Comparison of ENCODE assay signal across 15 cellular contexts in genomic region chr15:91199511-91199910, GRCh38.
A peak's percentile ranks its signal among the peaks of the same experiment; 100 is the strongest.
DNase-seq lines count a peak whose midpoint lies in the region; ATAC-seq and TF ChIP-seq lines count a peak whose summit lies in the region.
"Had no signal": no experiment of that assay in that cellular context is flagged by ENCODE, and none has a peak within 500 bp of the region (broad histone marks: within the 10 kb centered on the region; RNA-seq: fewer than 3 reads in every experiment).

No MANE protein-coding gene starts in this region.

- TF ChIP-seq CTCF in nephron progenitor cell (IDR thresholded peaks at IDR 0.05) = no peak
- no peak for TF ChIP-seq CTCF in lower leg skin (IDR thresholded peaks at IDR 0.05)

- peak; percentile 94 for DNase-seq in G401 (ENCODE audit: low spot score)
- peak; percentile 76 for DNase-seq in NCI-H1092 treated with DMSO at 0.1 percent for 48 hours (lab: John Stamatoyannopoulos, UW)
- DNase-seq in SHP77 (lab: John Stamatoyannopoulos, UW) = peak; percentile 62 to 65
- no peak for DNase-seq in nephron progenitor cell
- no peak for DNase-seq in lower leg skin (ENCODE audit: low spot score in 2 of 2)
- DNase-seq: AML-193; CD8-positive, alpha-beta memory T cell; DMS53; H7 had no signal

- no peak overlapping the region for H3K4me3 ChIP-seq in lower leg skin (ENCODE audit: low read depth, poor library complexity, severe bottlenecking)
- H3K4me3 ChIP-seq: BLaER1, GM23338 had no signal

- H3K9me3 Mint-ChIP-seq in nephron progenitor cell = no peaks in the 10 kb centered on the region
- H3K9me3 Mint-ChIP-seq: GM23338 had no signal

- in situ Hi-C loops in G401 (cut with HindIII; ENCODE audit: low sequenced_read_pairs) = no loop called here

- 82 to 93% methylated on average over 7 of the region's 7 CpGs for WGBS in lower leg skin, 2 donors

- H3K4me3 Mint-ChIP-seq in nephron progenitor cell = no peak overlapping the region
- H3K4me3 Mint-ChIP-seq: CD8-positive, alpha-beta memory T cell; GM23338 had no signal

- ATAC-seq in GM21526 (IDR thresholded peaks at IDR 0.05; ENCODE audit: low FRiP score, unreplicated experiment) (no peak), GM19351 (IDR thresholded peaks at IDR 0.05; ENCODE audit: unreplicated experiment) (no peak), GM19455 (IDR thresholded peaks at IDR 0.05; ENCODE audit: unreplicated experiment) (no peak)
- ATAC-seq: GM23338 had no signal

- H3K27ac Mint-ChIP-seq in nephron progenitor cell = peak overlapping the region; percentile 66
- H3K27ac Mint-ChIP-seq: CD8-positive, alpha-beta memory T cell; GM23338; IgD-negative memory B cell had no signal

- intact Hi-C loops in lower leg skin (cut with DNase I; ENCODE audit: low total_unique reads) = no loop called here

- TF ChIP-seq POLR2A in lower leg skin (IDR thresholded peaks at IDR 0.05) = no peak

- peaks cover 8% of the 10 kb centered on the region for H3K4me1 Mint-ChIP-seq in nephron progenitor cell
- H3K4me1 Mint-ChIP-seq: CD8-positive, alpha-beta memory T cell; IgD-negative memory B cell had no signal

- H3K27me3 Mint-ChIP-seq in nephron progenitor cell (ENCODE audit: low read depth, poor library complexity) = peaks cover 12% of the 10 kb centered on the region

- H3K36me3 Mint-ChIP-seq in nephron progenitor cell (ENCODE audit: low read depth) = no peaks in the 10 kb centered on the region
- H3K36me3 Mint-ChIP-seq: CD8-positive, alpha-beta memory T cell; IgD-negative memory B cell had no signal

Comparison
In these comparisons a context has a peak if more than half of its experiments do, and no peak if none do; other contexts are left out.
1. DNase-seq: peak in G401 (single experiment), NCI-H1092 treated with DMSO at 0.1 percent for 48 hours (single experiment) and SHP77 (2 of 2); none in nephron progenitor cell (single experiment) and lower leg skin (0 of 2).